In the genomic region with DNA sequence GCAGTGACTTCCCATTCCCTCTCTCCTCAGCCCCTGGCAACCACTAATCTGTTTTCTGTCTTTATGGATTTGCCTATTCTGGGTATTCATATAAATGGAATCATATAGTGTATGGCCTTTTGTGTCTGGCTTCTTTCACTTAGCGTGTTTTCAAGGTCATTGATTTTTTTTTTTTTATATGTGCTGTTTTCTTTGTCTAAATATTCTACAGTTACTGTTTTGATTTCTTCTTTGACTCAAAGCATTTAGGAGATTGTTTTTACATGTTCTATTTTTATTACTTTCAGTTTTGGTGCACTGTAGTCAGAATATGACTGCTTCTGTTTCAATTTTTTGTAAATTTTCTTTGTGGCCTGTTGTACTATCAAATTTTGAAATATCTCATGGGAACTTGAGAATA, we compare ENCODE assay signal across 16 cellular contexts.
"Had no signal": no experiment of that assay in that cellular context is flagged by ENCODE, and none has a peak within 500 bp of the region (broad histone marks: within the 10 kb centered on the region; RNA-seq: fewer than 3 reads in every experiment).

No MANE protein-coding gene starts in this region.

- H3K27me3 ChIP-seq: esophagus squamous epithelium, tibial nerve, uterus had no signal

- H3K27ac ChIP-seq: esophagus squamous epithelium, tibial nerve, uterus had no signal

- H3K9me3 ChIP-seq: uterus had no signal

- DNase-seq: activated CD4-positive, alpha-beta T cell treated with anti-CD3 and anti-CD28 coated beads, Interleukin-2, amount 50 U/mL, for 1 hour; activated CD4-positive, CD25-positive, alpha-beta regulatory T cell; activated naive CD4-positive, alpha-beta T cell treated with Interleukin-2 at 50 U/mL for 16 hours; anterior cingulate cortex; effector CD8-positive, alpha-beta T cell; esophagus squamous epithelium; kidney glomerular epithelial cell; mesenchymal stem cell; nucleus accumbens; right cardiac atrium; stimulated activated CD4-positive, alpha-beta T cell treated with anti-CD3 and anti-CD28 coated beads, Interleukin-15, amount 100 ng/mL, for 24 hours; stimulated activated CD4-positive, alpha-beta T cell treated with anti-CD3 and anti-CD28 coated beads, Interleukin-4, amount 100 ng/mL, for 1 hour; stimulated activated naive B cell treated with anti-CD40 and anti-IgM and Interleukin-4, amounts not matched to agents 10 μg/mL and 1 μg/mL and 100 μg/mL, for 72 hours; uterus had no signal

- H3K4me3 ChIP-seq: esophagus squamous epithelium, skin epidermis, tibial nerve, uterus had no signal

- H3K36me3 ChIP-seq: esophagus squamous epithelium, tibial nerve, uterus had no signal

- ATAC-seq: right cardiac atrium; stimulated activated naive B cell treated with anti-CD40 and anti-IgM and Interleukin-4, amounts not matched to agents 10 μg/mL and 1 μg/mL and 100 μg/mL, for 72 hours had no signal
